In genomic region chr19:24055548-24055947, GRCh38 we compare ENCODE assay signal across 18 cellular contexts. TPM values are rescaled to one million over a fixed set of nuclear protein-coding genes. Genes with fewer than 3 reads are reported as not detected.
DNase-seq lines count a peak whose midpoint lies in the region; ATAC-seq and TF ChIP-seq lines count a peak whose summit lies in the region.
"Had no signal": no experiment of that assay in that cellular context is flagged by ENCODE, and none has a peak within 500 bp of the region (broad histone marks: within the 10 kb centered on the region; RNA-seq: fewer than 3 reads in every experiment).

No MANE protein-coding gene starts in this region.

- no peaks in the 10 kb centered on the region for H3K27me3 ChIP-seq in PC-9 (ENCODE audit: insufficient read depth, low read depth)
- H3K27me3 ChIP-seq: BE2C, MG63 had no signal

- H3K4me3 Mint-ChIP-seq in activated naive CD4-positive, alpha-beta T cell treated with anti-CD3 and anti-CD28 coated beads, Interleukin-2, amount 50 U/mL, for 24 hours: no peak overlapping the region
- no peak overlapping the region for H3K4me3 Mint-ChIP-seq in activated naive CD4-positive, alpha-beta T cell treated with anti-CD3 and anti-CD28 coated beads for 36 hours
- no peak overlapping the region for H3K4me3 Mint-ChIP-seq in brain

- H3K9me3 ChIP-seq in PC-9 (ENCODE audit: insufficient read depth, low read depth) (peaks cover 35% of the 10 kb centered on the region), mucosa of descending colon (no peaks in the 10 kb centered on the region)
- H3K9me3 ChIP-seq: BE2C, MG63 had no signal

- H3K27me3 Mint-ChIP-seq in activated naive CD4-positive, alpha-beta T cell treated with anti-CD3 and anti-CD28 coated beads, Interleukin-2, amount 50 U/mL, for 24 hours: no peaks in the 10 kb centered on the region
- H3K27me3 Mint-ChIP-seq in activated naive CD4-positive, alpha-beta T cell treated with anti-CD3 and anti-CD28 coated beads for 36 hours (ENCODE audit: low read depth): no peaks in the 10 kb centered on the region
- H3K27me3 Mint-ChIP-seq in brain: no peaks in the 10 kb centered on the region

- no peak overlapping the region for H3K4me3 ChIP-seq in PC-9
- no peak overlapping the region for H3K4me3 ChIP-seq in mucosa of descending colon
- H3K4me3 ChIP-seq in lower leg skin (ENCODE audit: low read depth, poor library complexity, severe bottlenecking): no peak overlapping the region
- H3K4me3 ChIP-seq: A549, MG63 had no signal

- CTCF ChIA-PET in activated naive CD4-positive, alpha-beta T cell treated with anti-CD3 and anti-CD28 coated beads for 36 hours (lab: Charles Lee): no interaction called here
- CTCF ChIA-PET in PC-9 (lab: Charles Lee): no interaction called here

- POLR2A ChIA-PET in PC-9 (lab: Charles Lee; ENCODE audit: unreplicated experiment): no interaction called here

- no peak overlapping the region for H3K4me2 ChIP-seq in PC-9

- no peak overlapping the region for H2AFZ ChIP-seq in PC-9

- no peaks in the 10 kb centered on the region for H3K9me2 ChIP-seq in PC-9 (ENCODE audit: insufficient read depth)

- WGBS in lower leg skin, 2 donors: 77 to 85% methylated on average over 3 of the region's 3 CpGs

- peaks cover 52% of the 10 kb centered on the region for H3F3A ChIP-seq in PC-9 (ENCODE audit: insufficient read depth, low read depth)

- H3K36me3 Mint-ChIP-seq in activated naive CD4-positive, alpha-beta T cell treated with anti-CD3 and anti-CD28 coated beads, Interleukin-2, amount 50 U/mL, for 24 hours: peaks cover 39% of the 10 kb centered on the region
- peaks cover 57% of the 10 kb centered on the region for H3K36me3 Mint-ChIP-seq in activated naive CD4-positive, alpha-beta T cell treated with anti-CD3 and anti-CD28 coated beads for 36 hours (ENCODE audit: low read depth)
- peaks cover 81% of the 10 kb centered on the region for H3K36me3 Mint-ChIP-seq in brain

- peak overlapping the region; percentile 73 for H3K27ac ChIP-seq in PC-9

- intact Hi-C loops in activated naive CD4-positive, alpha-beta T cell treated with anti-CD3 and anti-CD28 coated beads for 36 hours (cut with micrococcal nuclease): no loop called here
- intact Hi-C loops in PC-9 (cut with micrococcal nuclease; ENCODE audit: unreplicated experiment): no loop called here
- intact Hi-C loops in mucosa of descending colon (cut with DNase I, micrococcal nuclease): no loop called here
- intact Hi-C loops in lower leg skin (cut with DNase I; ENCODE audit: low total_unique reads): no loop called here

- peaks cover 65% of the 10 kb centered on the region for H3K36me3 ChIP-seq in PC-9 (ENCODE audit: low read depth)
- H3K36me3 ChIP-seq in mucosa of descending colon (ENCODE audit: low read depth): no peaks in the 10 kb centered on the region

- peak overlapping the region; percentile 71 for H3K27ac Mint-ChIP-seq in activated naive CD4-positive, alpha-beta T cell treated with anti-CD3 and anti-CD28 coated beads, Interleukin-2, amount 50 U/mL, for 24 hours
- H3K27ac Mint-ChIP-seq in activated naive CD4-positive, alpha-beta T cell treated with anti-CD3 and anti-CD28 coated beads for 36 hours: no peak overlapping the region
- H3K27ac Mint-ChIP-seq in brain: peak overlapping the region in 3 of 5 experiments; percentile 39 to 78 (median 62)

- BruUV-seq in PC-9 (replicated peaks; lab: Mats Ljungman, UMichigan): no TSS peak

- TF ChIP-seq CTCF in PC-9 (conservative IDR thresholded peaks at IDR 0.05) (no peak), brain (conservative IDR thresholded peaks at IDR 0.05) (no peak), mucosa of descending colon (IDR thresholded peaks at IDR 0.05) (no peak), lower leg skin (IDR thresholded peaks at IDR 0.05) (no peak)

- H3K4me1 Mint-ChIP-seq in activated naive CD4-positive, alpha-beta T cell treated with anti-CD3 and anti-CD28 coated beads, Interleukin-2, amount 50 U/mL, for 24 hours: peaks cover 6% of the 10 kb centered on the region
- peaks cover 11% of the 10 kb centered on the region for H3K4me1 Mint-ChIP-seq in activated naive CD4-positive, alpha-beta T cell treated with anti-CD3 and anti-CD28 coated beads for 36 hours (ENCODE audit: low read depth)
- no peaks in the 10 kb centered on the region for H3K4me1 Mint-ChIP-seq in brain

- H3K79me2 ChIP-seq in PC-9 (ENCODE audit: low read depth): no peaks in the 10 kb centered on the region

- DNase-seq in activated naive CD4-positive, alpha-beta T cell treated with anti-CD3 and anti-CD28 coated beads for 36 hours: no peak
- no peak for DNase-seq in PC-9
- no peak for DNase-seq in mucosa of descending colon
- DNase-seq in lower leg skin (ENCODE audit: low spot score in 2 of 2): no peak
- DNase-seq in DMS79 treated with DMSO at 0.1 percent for 48 hours (lab: John Stamatoyannopoulos, UW): no peak
- DNase-seq: BE2C, DMS79, Kasumi-1, MG63, NCI-H1417, NCI-H1694 treated with DMSO at 0.1 percent for 48 hours, NCI-H446, NCI-H526, SHP77 had no signal

- no peak for TF ChIP-seq POLR2A in lower leg skin (IDR thresholded peaks at IDR 0.05)

- peaks cover 42% of the 10 kb centered on the region for H3K4me1 ChIP-seq in PC-9 (replicated peaks; ENCODE audit: insufficient read depth)
- H3K4me1 ChIP-seq in mucosa of descending colon (ENCODE audit: low read depth): no peaks in the 10 kb centered on the region
- H3K4me1 ChIP-seq: BE2C had no signal

- ATAC-seq in mucosa of descending colon: peak; percentile 56
- no peak for ATAC-seq in GM21515 (IDR thresholded peaks at IDR 0.05; ENCODE audit: unreplicated experiment)
- ATAC-seq: A549 had no signal

- no peaks in the 10 kb centered on the region for H4K20me1 ChIP-seq in PC-9 (ENCODE audit: insufficient read depth)

- H3K9me3 Mint-ChIP-seq in activated naive CD4-positive, alpha-beta T cell treated with anti-CD3 and anti-CD28 coated beads, Interleukin-2, amount 50 U/mL, for 24 hours: no peaks in the 10 kb centered on the region
- H3K9me3 Mint-ChIP-seq in activated naive CD4-positive, alpha-beta T cell treated with anti-CD3 and anti-CD28 coated beads for 36 hours: no peaks in the 10 kb centered on the region
- no peaks in the 10 kb centered on the region for H3K9me3 Mint-ChIP-seq in brain

RNA-seq across cellular contexts. Expression of gene ZNF254, which starts 31.4 kb away (rescaled TPM):
- 1 to 10 TPM; 6.6 to 7.5 TPM for total RNA-seq in activated naive CD4-positive, alpha-beta T cell treated with anti-CD3 and anti-CD28 coated beads for 36 hours
- total RNA-seq in PC-9 (2021) (11.6 and 12.5 TPM in 2 replicates), mucosa of descending colon (10 to 100 TPM; 13.7 to 22.4 (median 17.3) TPM), lower leg skin (10 to 100 TPM; 11.7 to 14.3 (median 13.2) TPM)
- 5.3 TPM for polyA plus RNA-seq in brain (ENCODE audit: insufficient read depth, low read depth, low replicate concordance)
